In genomic region chr1:12552951-12553921, GRCh38 we compare ENCODE assay signal across 13 cellular contexts.
DNase-seq lines count a peak whose midpoint lies in the region; ATAC-seq, FAIRE-seq and TF ChIP-seq lines count a peak whose summit lies in the region.
"Had no signal": no experiment of that assay in that cellular context is flagged by ENCODE, and none has a peak within 500 bp of the region (broad histone marks: within the 10 kb centered on the region; RNA-seq: fewer than 3 reads in every experiment).

No MANE protein-coding gene starts in this region.

- H3K4me3 ChIP-seq in Panc1 (ENCODE audit: low read depth in 2 of 2, low read length in 2 of 2) (no peak overlapping the region), H1 (ENCODE audit: extremely low read depth in 1 of 4, insufficient read depth in 2 of 4, low read depth in 3 of 4, low read length in 4 of 4) (no peak overlapping the region), tibial artery (no peak overlapping the region)

- H3K79me2 ChIP-seq in H1 (ENCODE audit: control insufficient read depth in 1 of 2, insufficient read depth in 2 of 2, low read length in 2 of 2), result no peaks in the 10 kb centered on the region

- no peaks in the 10 kb centered on the region for H3K23me2 ChIP-seq in H1 (ENCODE audit: low read depth, low read length)

- intact Hi-C loops in Panc1 (cut with micrococcal nuclease; ENCODE audit: unreplicated experiment) (no loop called here), tibial artery (cut with DNase I; ENCODE audit: low total_unique reads) (no loop called here)

- no peak overlapping the region for H3K9ac ChIP-seq in H1 (replicated peaks in 1 of 4; ENCODE audit: extremely low read depth in 1 of 4, low read depth in 3 of 4, low read length in 3 of 4)

- H4K5ac ChIP-seq in H1 (ENCODE audit: insufficient read length, low read depth, low read length), result no peak overlapping the region

- no peaks in the 10 kb centered on the region for H4K20me1 ChIP-seq in H1 (replicated peaks in 1 of 2; ENCODE audit: control insufficient read depth in 1 of 2, insufficient read depth in 2 of 2, low read length in 2 of 2)

- H4K91ac ChIP-seq in H1 (replicated peaks; ENCODE audit: insufficient read length, low read length), result no peak overlapping the region

- no peak for FAIRE-seq in H1 (lab: Jason Lieb, UNC)
- FAIRE-seq: TTC549 had no signal

- TF ChIP-seq CTCF in Panc1 (IDR thresholded peaks at IDR 0.05) (no peak), H1 (IDR thresholded peaks at IDR 0.05; ENCODE audit: control extremely low read depth in 1 of 3, insufficient read depth in 1 of 3, low read depth in 1 of 3, low read length in 3 of 3) (no peak), tibial artery (IDR thresholded peaks at IDR 0.05) (no peak)

- 89% methylated on average over 16 of the region's 16 CpGs; no CpG with 5 or more reads in 1 of the 2 experiments for WGBS in H1 (ENCODE audit: extremely low coverage in 1 of 2, insufficient coverage in 1 of 2, insufficient read length in 1 of 2, insufficient replicate concordance in 2 of 2, low coverage in 1 of 2, low lambda C conversion rate in 2 of 2, missing lambda C conversion rate in 1 of 2), 2 experiments

- H3K4me1 ChIP-seq in Panc1 (ENCODE audit: control insufficient read depth, insufficient read depth, low read length) (peaks cover 44% of the 10 kb centered on the region), H1 (replicated peaks in 1 of 4; ENCODE audit: control insufficient read depth in 3 of 4, insufficient read depth in 4 of 4, low read length in 3 of 4) (peaks cover 0 to 5% (median 3%) of the 10 kb centered on the region in 4 experiments; a peak in 4 of 7 replicates), tibial artery (peaks cover 0 to 90% (median 59%) of the 10 kb centered on the region in 4 donors)

- no peak overlapping the region for H3K4ac ChIP-seq in H1 (replicated peaks; ENCODE audit: insufficient read length, low read depth, low read length)

- TF ChIP-seq POLR2A in H1 (IDR thresholded peaks at IDR 0.05; ENCODE audit: control extremely low read depth in 1 of 2, low read depth in 2 of 2, low read length in 2 of 2), result no peak

- peak overlapping the region; percentile 50; the same call in 1 of the 2 replicates for H2BK12ac ChIP-seq in H1 (ENCODE audit: low read depth, low read length)

- no peak overlapping the region for H2AK5ac ChIP-seq in H1 (ENCODE audit: low read depth, low read length)

- no peak for TF ChIP-seq RAD21 in H1 (IDR thresholded peaks at IDR 0.05 in 1 of 2, conservative IDR thresholded peaks at IDR 0.05 in 1 of 2; ENCODE audit: low read depth in 2 of 2, low read length in 2 of 2)

- no peak overlapping the region for H3K14ac ChIP-seq in H1 (ENCODE audit: insufficient read length)

- peak overlapping the region; percentile 91 for H3K27ac ChIP-seq in Panc1 (ENCODE audit: low read length)
- no peak overlapping the region for H3K27ac ChIP-seq in H1 (ENCODE audit: low read depth, low read length)
- peak overlapping the region; percentile 74 to 84 for H3K27ac ChIP-seq in tibial artery
- H3K27ac ChIP-seq: epithelial cell of prostate had no signal

- H3K36me3 ChIP-seq in Panc1 (ENCODE audit: control insufficient read depth, insufficient read depth, low read length) (no peaks in the 10 kb centered on the region), H1 (ENCODE audit: control insufficient read depth in 2 of 4, insufficient read depth in 4 of 4, low read length in 3 of 4) (no peaks in the 10 kb centered on the region), tibial artery (no peaks in the 10 kb centered on the region)

- H3K4me2 ChIP-seq in H1 (ENCODE audit: insufficient read depth in 1 of 2, low read depth in 2 of 2, low read length in 2 of 2), result no peak overlapping the region

- ATAC-seq in Panc1, result no peak
- ATAC-seq in HG02938 (IDR thresholded peaks at IDR 0.05; ENCODE audit: unreplicated experiment), result no peak
- ATAC-seq: natural killer cell had no signal

- 0 out of 2 replicates have a peak overlapping the region, but pooled peaks have one; percentile 3 for H4K8ac ChIP-seq in H1 (ENCODE audit: extremely low read depth, insufficient read depth, low read length)

- POLR2A ChIA-PET in Panc1 (lab: Charles Lee), result no interaction called here
- POLR2A ChIA-PET in H1 (lab: Charles Lee; ENCODE audit: partially characterized antibody), result interaction anchor here (0.9 kb wide), 1 partner anchor 13 kb away, joined by 4 read pairs; no protein-coding TSS in a partner anchor

- H3K18ac ChIP-seq in H1 (ENCODE audit: extremely low read depth, low read length), result no peak overlapping the region; the same call in 1 of the 2 replicates

- in situ Hi-C loops in Panc1 (cut with HindIII; ENCODE audit: low pct_unique_long_range_greater_than_20kb, low sequenced_read_pairs), result no loop called here

- no peak for TF ChIP-seq EP300 in H1 (IDR thresholded peaks at IDR 0.05; ENCODE audit: borderline replicate concordance in 1 of 2, low read depth in 2 of 2, low read length in 2 of 2)

- no peak overlapping the region for H3K23ac ChIP-seq in H1 (ENCODE audit: insufficient read length)

- H2BK20ac ChIP-seq in H1 (ENCODE audit: low read length), result no peak overlapping the region

- no peaks in the 10 kb centered on the region for H3K27me3 ChIP-seq in Panc1 (ENCODE audit: control insufficient read depth, insufficient read depth, low read length)
- H3K27me3 ChIP-seq in H1 (replicated peaks in 1 of 4; ENCODE audit: control insufficient read depth in 3 of 4, extremely low read depth in 1 of 4, insufficient read depth in 3 of 4, low read length in 3 of 4), result no peaks in the 10 kb centered on the region
- no peaks in the 10 kb centered on the region for H3K27me3 ChIP-seq in tibial artery

- H2BK15ac ChIP-seq in H1 (ENCODE audit: low read length), result no peak overlapping the region; the same call in 1 of the 2 replicates

- no peaks in the 10 kb centered on the region for H3K79me1 ChIP-seq in H1 (ENCODE audit: low read depth, low read length)

- no peak for DNase-seq in Panc1 (ENCODE audit: low read depth, low spot score)
- DNase-seq in H1 (ENCODE audit: low read depth in 1 of 2, low spot score in 2 of 2), result no peak
- DNase-seq in myocyte (ENCODE audit: low read depth), result peak; percentile 77
- peak; percentile 23 to 79 for DNase-seq in tibial artery
- DNase-seq in A172 (ENCODE audit: low spot score), result no peak
- DNase-seq in NCI-H2029 treated with DMSO at 0.1 percent for 48 hours (lab: John Stamatoyannopoulos, UW), result no peak
- no peak for DNase-seq in COR-L47 (lab: John Stamatoyannopoulos, UW)
- DNase-seq: natural killer cell, NCI-H510A treated with DMSO at 0.1 percent for 48 hours, RPMI8226 had no signal

- H2BK5ac ChIP-seq in H1 (ENCODE audit: low read depth, low read length), result no peak overlapping the region

- no peak overlapping the region for H3K56ac ChIP-seq in H1 (replicated peaks; ENCODE audit: insufficient read length, low read depth, low read length)

- H2AFZ ChIP-seq in H1 (ENCODE audit: low read length), result peak overlapping the region; percentile 96; the same call in 1 of the 2 replicates

- H3K9me3 ChIP-seq in Panc1 (ENCODE audit: control insufficient read depth, insufficient read depth, low read depth, low read length) (no peaks in the 10 kb centered on the region), H1 (ENCODE audit: insufficient read depth in 2 of 2, low read depth in 1 of 2, low read length in 1 of 2) (peaks cover 3 to 10% of the 10 kb centered on the region in 2 experiments; a peak in 3 of 4 replicates), tibial artery (no peaks in the 10 kb centered on the region)

- BruUV-seq in Panc1 (replicated peaks; lab: Mats Ljungman, UMichigan), result no TSS peak

- peak overlapping the region; percentile 55 for H2BK120ac ChIP-seq in H1 (replicated peaks; ENCODE audit: low read depth, low read length)

- CTCF ChIA-PET in Panc1 (lab: Charles Lee) (no interaction called here), H1 (lab: Charles Lee; ENCODE audit: partially characterized antibody) (interaction anchor here (1.5 kb wide), 1 partner anchor 65 kb away, joined by 3 read pairs; the partner anchor contains the start of gene DHRS3)

TF ChIP-seq in H1, 55 proteins besides CTCF, POLR2A, EP300 and RAD21:
- TF ChIP-seq USF2 (IDR thresholded peaks at IDR 0.05; ENCODE audit: low read length), result no peak
- TF ChIP-seq SIN3A (conservative IDR thresholded peaks at IDR 0.05 in 1 of 2, IDR thresholded peaks at IDR 0.05 in 1 of 2; ENCODE audit: low read depth in 1 of 2, low read length in 2 of 2), result no peak
- TF ChIP-seq TEAD4 (IDR thresholded peaks at IDR 0.05; ENCODE audit: low read depth, low read length), result peak; percentile 57; the same call in 1 of the 2 replicates
- TF ChIP-seq SIRT6 (IDR thresholded peaks at IDR 0.05; ENCODE audit: low read length), result no peak
TF ChIP-seq in H1: peak in this region for 1.

Comparison
In these comparisons a context has a peak if more than half of its experiments do, and no peak if none do; other contexts are left out.
1. DNase-seq: peak in myocyte (single experiment) and tibial artery (2 of 2); none in Panc1 (single experiment), H1 (0 of 2), A172 (single experiment), NCI-H2029 treated with DMSO at 0.1 percent for 48 hours (single experiment) and COR-L47 (single experiment).